Comparison of ENCODE assay signal across 1 cellular context in the genomic region with DNA sequence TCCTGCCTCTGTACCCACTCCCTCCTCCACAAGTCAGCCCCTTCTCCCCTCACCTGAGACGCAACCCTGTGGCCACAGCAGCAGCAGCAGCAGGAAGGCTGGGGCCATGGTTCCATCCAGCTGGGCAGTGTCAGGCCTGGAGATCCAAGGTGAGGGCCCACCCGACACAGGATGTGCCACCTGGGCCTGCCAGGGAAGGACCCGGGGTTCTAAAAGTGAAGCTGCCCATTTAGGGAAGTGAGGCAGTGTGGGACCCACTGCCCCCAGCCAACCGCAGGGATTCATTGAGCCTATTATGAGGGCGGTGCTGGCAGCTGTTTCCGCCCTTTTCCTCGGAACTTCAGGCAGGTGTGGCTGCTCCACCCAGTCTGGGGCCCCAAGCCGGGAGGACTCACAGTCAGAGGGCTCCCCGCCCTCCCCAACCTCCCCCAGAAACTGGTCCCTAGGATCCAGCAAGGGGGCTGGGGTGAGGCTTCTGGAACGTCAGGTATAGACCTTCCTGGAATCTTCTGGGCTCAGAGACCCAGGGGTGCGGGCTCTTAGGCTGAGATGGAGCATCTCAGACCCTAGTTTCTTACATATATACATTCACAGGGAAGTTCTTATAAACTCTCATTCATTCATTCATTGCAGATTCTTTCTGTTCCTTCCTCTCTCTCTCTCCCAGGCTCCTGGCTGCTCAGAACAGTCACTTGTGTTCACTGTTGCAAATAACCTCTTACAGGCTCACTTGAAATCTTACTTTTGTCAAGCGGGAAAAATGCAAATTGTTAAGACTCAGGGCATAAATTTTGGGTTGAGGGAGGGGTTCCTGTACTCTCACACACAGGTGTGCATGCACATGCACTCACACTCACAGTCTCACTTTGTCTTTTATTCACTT.
TF ChIP-seq lines count a peak whose summit lies in the region.

A gene with protein sequence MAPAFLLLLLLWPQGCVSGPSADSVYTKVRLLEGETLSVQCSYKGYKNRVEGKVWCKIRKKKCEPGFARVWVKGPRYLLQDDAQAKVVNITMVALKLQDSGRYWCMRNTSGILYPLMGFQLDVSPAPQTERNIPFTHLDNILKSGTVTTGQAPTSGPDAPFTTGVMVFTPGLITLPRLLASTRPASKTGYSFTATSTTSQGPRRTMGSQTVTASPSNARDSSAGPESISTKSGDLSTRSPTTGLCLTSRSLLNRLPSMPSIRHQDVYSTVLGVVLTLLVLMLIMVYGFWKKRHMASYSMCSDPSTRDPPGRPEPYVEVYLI (minus strand): TSS at position 249 of the 883 bp plus-strand sequence. CDS start 141 bp downstream, at position 108.

TF ChIP-seq in neural cell, 6 proteins besides CTCF, POLR2A, EP300 and RAD21 (continued from another document):
- TF ChIP-seq SMC3 (conservative IDR thresholded peaks at IDR 0.05; ENCODE audit: poor library complexity) (no peak), REST (IDR thresholded peaks at IDR 0.05; ENCODE audit: borderline replicate concordance) (no peak)
